In genomic region chr2:205403244-205403845, GRCh38 we compare ENCODE assay signal across 28 cellular contexts.
A peak's percentile ranks its signal among the peaks of the same experiment; 100 is the strongest.
DNase-seq lines count a peak whose midpoint lies in the region; ATAC-seq and TF ChIP-seq lines count a peak whose summit lies in the region.
"Had no signal": no experiment of that assay in that cellular context is flagged by ENCODE, and none has a peak within 500 bp of the region (broad histone marks: within the 10 kb centered on the region; RNA-seq: fewer than 3 reads in every experiment).

No MANE protein-coding gene starts in this region.

- no peak for ATAC-seq in HG03196 (IDR thresholded peaks at IDR 0.05; ENCODE audit: unreplicated experiment)
- ATAC-seq: activated T-cell treated with anti-CD3 and anti-CD28 coated beads, Interleukin-2, amount 50 U/mL, for 4 hours; foreskin keratinocyte; heart right ventricle had no signal

- H3K4me1 Mint-ChIP-seq in mesothelial cell of epicardium: peaks cover 12% of the 10 kb centered on the region
- no peaks in the 10 kb centered on the region for H3K4me1 Mint-ChIP-seq in activated naive CD4-positive, alpha-beta T cell treated with anti-CD3 and anti-CD28 coated beads, Interleukin-2, amount 10 ng/mL, durations not matched to agents 7 days and 5 days

- DNase-seq in AG09309 (ENCODE audit: low read depth): peak; percentile 49
- DNase-seq in HCEC 1CT: peak; percentile 40
- peak; percentile 72 for DNase-seq in astrocyte of the spinal cord (ENCODE audit: low read depth, low spot score)
- DNase-seq in kidney tubule cell (ENCODE audit: low spot score): peak; percentile 28
- DNase-seq in mesothelial cell of epicardium (ENCODE audit: low spot score in 2 of 2, unreplicated experiment in 2 of 2): no peak
- DNase-seq in activated CD4-positive, CD25-positive, alpha-beta regulatory T cell treated with anti-CD3 and anti-CD28 coated beads, Interleukin-2, amount 50 U/mL, for 72 hours: no peak
- DNase-seq in activated naive CD4-positive, alpha-beta T cell treated with anti-CD3 and anti-CD28 coated beads, Interleukin-2, amount 10 ng/mL, durations not matched to agents 7 days and 5 days: no peak
- DNase-seq: ACHN; activated CD8-positive, alpha-beta memory T cell treated with anti-CD3 and anti-CD28 coated beads for 24 hours; activated T-cell treated with anti-CD3 and anti-CD28 coated beads, Interleukin-2, amount 50 U/mL, for 4 hours; caudate nucleus; foreskin keratinocyte; GOT3; heart right ventricle; mesenchymal stem cell; NCI-H1694; NCI-H2171; NCI-H524; pancreas; SIG-M5; stimulated activated CD4-positive, alpha-beta T cell treated with anti-CD3 and anti-CD28 coated beads, Interleukin-4, amount 100 ng/mL, for 4 hours; stimulated activated naive CD4-positive, alpha-beta T cell; uterus had no signal

- H3K36me3 Mint-ChIP-seq in mesothelial cell of epicardium: no peaks in the 10 kb centered on the region
- no peaks in the 10 kb centered on the region for H3K36me3 Mint-ChIP-seq in activated naive CD4-positive, alpha-beta T cell treated with anti-CD3 and anti-CD28 coated beads, Interleukin-2, amount 10 ng/mL, durations not matched to agents 7 days and 5 days

- H3K4me3 Mint-ChIP-seq in mesothelial cell of epicardium: no peak overlapping the region
- H3K4me3 Mint-ChIP-seq in activated naive CD4-positive, alpha-beta T cell treated with anti-CD3 and anti-CD28 coated beads, Interleukin-2, amount 10 ng/mL, durations not matched to agents 7 days and 5 days: no peak overlapping the region
- H3K4me3 Mint-ChIP-seq: activated T-cell treated with anti-CD3 and anti-CD28 coated beads, Interleukin-2, amount 50 U/mL, for 4 hours; dendritic cell treated with granulocyte-macrophage colony-stimulating factor and Interleukin-4, amounts not matched to agents 40 ng/mL and 50 ng/mL, for 4 days; nephron had no signal

- in situ Hi-C loops in astrocyte of the spinal cord (cut with HindIII; ENCODE audit: low sequenced_read_pairs): no loop called here

- no peak overlapping the region for H3K27ac Mint-ChIP-seq in mesothelial cell of epicardium
- H3K27ac Mint-ChIP-seq in activated naive CD4-positive, alpha-beta T cell treated with anti-CD3 and anti-CD28 coated beads, Interleukin-2, amount 10 ng/mL, durations not matched to agents 7 days and 5 days: no peak overlapping the region
- H3K27ac Mint-ChIP-seq: dendritic cell treated with granulocyte-macrophage colony-stimulating factor and Interleukin-4, amounts not matched to agents 40 ng/mL and 50 ng/mL, for 4 days had no signal

- no peak for TF ChIP-seq CTCF in AG09309 (IDR thresholded peaks at IDR 0.05; ENCODE audit: control insufficient read depth, insufficient read depth, low read depth, low read length, missing control alignments)
- no peak for TF ChIP-seq CTCF in astrocyte of the spinal cord (IDR thresholded peaks at IDR 0.05; ENCODE audit: low read depth, low read length)
- no peak for TF ChIP-seq CTCF in mesothelial cell of epicardium (IDR thresholded peaks at IDR 0.05; ENCODE audit: unreplicated experiment)

- H3K4me3 ChIP-seq in AG09309 (ENCODE audit: control insufficient read depth, low read depth, low read length): no peak overlapping the region
- H3K4me3 ChIP-seq in astrocyte of the spinal cord (ENCODE audit: low read depth, low read length): no peak overlapping the region
- H3K4me3 ChIP-seq: heart right ventricle, pancreas, right atrium auricular region, thoracic aorta, uterus had no signal

- H3K27me3 Mint-ChIP-seq in mesothelial cell of epicardium (ENCODE audit: low read depth): no peaks in the 10 kb centered on the region
- H3K27me3 Mint-ChIP-seq in activated naive CD4-positive, alpha-beta T cell treated with anti-CD3 and anti-CD28 coated beads, Interleukin-2, amount 10 ng/mL, durations not matched to agents 7 days and 5 days: no peaks in the 10 kb centered on the region
- H3K27me3 Mint-ChIP-seq: dendritic cell treated with granulocyte-macrophage colony-stimulating factor and Interleukin-4, amounts not matched to agents 40 ng/mL and 50 ng/mL, for 4 days had no signal

- H3K9me3 Mint-ChIP-seq in mesothelial cell of epicardium: no peaks in the 10 kb centered on the region
- H3K9me3 Mint-ChIP-seq in activated naive CD4-positive, alpha-beta T cell treated with anti-CD3 and anti-CD28 coated beads, Interleukin-2, amount 10 ng/mL, durations not matched to agents 7 days and 5 days: no peaks in the 10 kb centered on the region
- H3K9me3 Mint-ChIP-seq: activated T-cell treated with anti-CD3 and anti-CD28 coated beads, Interleukin-2, amount 50 U/mL, for 4 hours; dendritic cell treated with granulocyte-macrophage colony-stimulating factor and Interleukin-4, amounts not matched to agents 40 ng/mL and 50 ng/mL, for 4 days; nephron had no signal

- CTCF ChIA-PET in activated naive CD4-positive, alpha-beta T cell treated with anti-CD3 and anti-CD28 coated beads, Interleukin-2, amount 10 ng/mL, durations not matched to agents 7 days and 5 days (lab: Charles Lee): interaction anchor here (1.3 kb wide), 1 partner anchor 17 kb away, joined by 3 read pairs; no protein-coding TSS in a partner anchor

Comparison
In these comparisons a context has a peak if more than half of its experiments do, and no peak if none do; other contexts are left out.
1. DNase-seq: peak in AG09309 (single experiment), HCEC 1CT (single experiment), astrocyte of the spinal cord (single experiment) and kidney tubule cell (single experiment); none in mesothelial cell of epicardium (0 of 2), activated CD4-positive, CD25-positive, alpha-beta regulatory T cell treated with anti-CD3 and anti-CD28 coated beads, Interleukin-2, amount 50 U/mL, for 72 hours (single experiment) and activated naive CD4-positive, alpha-beta T cell treated with anti-CD3 and anti-CD28 coated beads, Interleukin-2, amount 10 ng/mL, durations not matched to agents 7 days and 5 days (single experiment).